18 cellular contexts compared by ENCODE assay signal in genomic region chr7:101927389-101928306, GRCh38.
DNase-seq lines count a peak whose midpoint lies in the region; ATAC-seq, FAIRE-seq and TF ChIP-seq lines count a peak whose summit lies in the region.
"Had no signal": no experiment of that assay in that cellular context is flagged by ENCODE, and none has a peak within 500 bp of the region (broad histone marks: within the 10 kb centered on the region; RNA-seq: fewer than 3 reads in every experiment).

No MANE protein-coding gene starts in this region.

- 89% methylated on average over 24 of the region's 24 CpGs for WGBS in A549 (ENCODE audit: missing lambda C conversion rate)

- H4K20me1 ChIP-seq in Karpas-422 (ENCODE audit: insufficient read depth, low read depth, low read length): no peaks in the 10 kb centered on the region

- peaks cover 48% of the 10 kb centered on the region for H3K36me3 ChIP-seq in Karpas-422 (ENCODE audit: insufficient read depth, low read length)

- H3K27ac Mint-ChIP-seq in glutamatergic neuron (ENCODE audit: unreplicated experiment) (peak overlapping the region; percentile 33), nephron (peak overlapping the region in 2 of 3 experiments; percentile 1 to 11)
- H3K27ac Mint-ChIP-seq: activated CD8-positive, alpha-beta memory T cell treated with anti-CD3 and anti-CD28 coated beads, Interleukin-2, amount 10 ng/mL, durations not matched to agents 7 days and 5 days; activated naive CD8-positive, alpha-beta T cell treated with anti-CD3 and anti-CD28 coated beads, Interleukin-2, amount 50 U/mL, for 24 hours had no signal

- H3K27ac ChIP-seq in A549 (no peak overlapping the region), Karpas-422 (ENCODE audit: low read length) (no peak overlapping the region)
- H3K27ac ChIP-seq: WERI-Rb-1 had no signal

- peaks cover 2% of the 10 kb centered on the region for H3K9me3 Mint-ChIP-seq in glutamatergic neuron (ENCODE audit: unreplicated experiment)
- no peaks in the 10 kb centered on the region for H3K9me3 Mint-ChIP-seq in nephron
- H3K9me3 Mint-ChIP-seq: activated naive CD8-positive, alpha-beta T cell treated with anti-CD3 and anti-CD28 coated beads, Interleukin-2, amount 50 U/mL, for 24 hours had no signal

- DNase-seq in A549 (ENCODE audit: low read depth in 1 of 2, low spot score in 1 of 2): no peak
- DNase-seq in glutamatergic neuron: no peak
- DNase-seq in NK-92 treated with Interleukin-12 subunit alpha and Interleukin-12 subunit beta, amount 100 ng/mL, for 24 hours (lab: John Stamatoyannopoulos, UW): no peak
- no peak for DNase-seq in Karpas-422
- DNase-seq in HT-29 (ENCODE audit: low spot score): no peak
- DNase-seq in SW 1271 (lab: John Stamatoyannopoulos, UW): no peak
- DNase-seq: activated CD8-positive, alpha-beta memory T cell treated with anti-CD3 and anti-CD28 coated beads, Interleukin-2, amount 10 ng/mL, durations not matched to agents 7 days and 5 days; activated naive CD8-positive, alpha-beta T cell treated with anti-CD3 and anti-CD28 coated beads, Interleukin-2, amount 50 U/mL, for 24 hours; Calu3; cortex of kidney; NCI-H1436 treated with DMSO at 0.1 percent for 48 hours; NCI-H524 treated with DMSO at 0.1 percent for 48 hours; SHP77 treated with DMSO at 0.1 percent for 48 hours; WERI-Rb-1 had no signal

- H3K4me1 ChIP-seq in A549 (no peaks in the 10 kb centered on the region), Karpas-422 (ENCODE audit: low read length) (peaks cover 22% of the 10 kb centered on the region)

- no peak overlapping the region for H3K9ac ChIP-seq in Karpas-422 (ENCODE audit: low read length)

- no peaks in the 10 kb centered on the region for H3K36me3 Mint-ChIP-seq in glutamatergic neuron (ENCODE audit: unreplicated experiment)
- H3K36me3 Mint-ChIP-seq in nephron (ENCODE audit: low read depth): peaks cover 34% of the 10 kb centered on the region

- ATAC-seq in A549 (no peak), SK-N-SH treated with all-trans-retinoic acid at 6 μM for 48 hours (no peak)
- ATAC-seq: activated CD8-positive, alpha-beta memory T cell treated with anti-CD3 and anti-CD28 coated beads, Interleukin-2, amount 10 ng/mL, durations not matched to agents 7 days and 5 days; activated naive CD8-positive, alpha-beta T cell treated with anti-CD3 and anti-CD28 coated beads, Interleukin-2, amount 50 U/mL, for 24 hours had no signal

- CTCF ChIA-PET in A549 (lab: Yijun Ruan, JAX): interaction anchor here (0.7 kb wide), 1 partner anchor 71 kb away, joined by 3 read pairs; no protein-coding TSS in a partner anchor

- H3K4me3 ChIP-seq in A549: no peak overlapping the region
- H3K4me3 ChIP-seq in Karpas-422 (ENCODE audit: low read length): no peak overlapping the region

- H3K27me3 ChIP-seq in Karpas-422 (ENCODE audit: low read length): no peaks in the 10 kb centered on the region

- FAIRE-seq in A549 (lab: Jason Lieb, UNC): no peak
- FAIRE-seq: islet of Langerhans had no signal

- peaks cover 23% of the 10 kb centered on the region for H3K9me3 ChIP-seq in A549
- H3K9me3 ChIP-seq in Karpas-422 (ENCODE audit: low read length): no peaks in the 10 kb centered on the region

- no peak for TF ChIP-seq POLR2A in A549 (IDR thresholded peaks at IDR 0.05; ENCODE audit: low read length)

- H3K27me3 Mint-ChIP-seq in glutamatergic neuron (ENCODE audit: unreplicated experiment) (peaks cover 4% of the 10 kb centered on the region), nephron (ENCODE audit: low read depth) (peaks cover 5% of the 10 kb centered on the region)
- H3K27me3 Mint-ChIP-seq: activated CD8-positive, alpha-beta memory T cell treated with anti-CD3 and anti-CD28 coated beads, Interleukin-2, amount 10 ng/mL, durations not matched to agents 7 days and 5 days; activated naive CD8-positive, alpha-beta T cell treated with anti-CD3 and anti-CD28 coated beads, Interleukin-2, amount 50 U/mL, for 24 hours; IgD-negative memory B cell had no signal

- H3K4me3 Mint-ChIP-seq in glutamatergic neuron (ENCODE audit: unreplicated experiment): no peak overlapping the region
- H3K4me3 Mint-ChIP-seq in nephron: no peak overlapping the region
- H3K4me3 Mint-ChIP-seq: activated CD8-positive, alpha-beta memory T cell treated with anti-CD3 and anti-CD28 coated beads, Interleukin-2, amount 10 ng/mL, durations not matched to agents 7 days and 5 days; activated naive CD8-positive, alpha-beta T cell treated with anti-CD3 and anti-CD28 coated beads, Interleukin-2, amount 50 U/mL, for 24 hours; IgD-negative memory B cell had no signal

- POLR2A ChIA-PET in A549 (lab: Yijun Ruan, JAX): no interaction called here

- H3K9me2 ChIP-seq in Karpas-422 (replicated peaks; ENCODE audit: insufficient read depth, low read length): no peaks in the 10 kb centered on the region

- H3K79me2 ChIP-seq in Karpas-422 (ENCODE audit: low read length): peaks cover 90% of the 10 kb centered on the region

- TF ChIP-seq CTCF in A549 (IDR thresholded peaks at IDR 0.05) (no peak), glutamatergic neuron (IDR thresholded peaks at IDR 0.05; ENCODE audit: partially characterized antibody, unreplicated experiment) (no peak), nephron (IDR thresholded peaks at IDR 0.05; ENCODE audit: unreplicated experiment in 3 of 3) (no peak)

- TF ChIP-seq RAD21 in A549 (conservative IDR thresholded peaks at IDR 0.05 in 1 of 2, IDR thresholded peaks at IDR 0.05 in 1 of 2): no peak

- TF ChIP-seq EP300 in A549 (IDR thresholded peaks at IDR 0.05): no peak

- H3K4me1 Mint-ChIP-seq in glutamatergic neuron (ENCODE audit: low read depth, unreplicated experiment): peaks cover 18% of the 10 kb centered on the region
- H3K4me1 Mint-ChIP-seq in nephron: peaks cover 39% of the 10 kb centered on the region

- H2AFZ ChIP-seq in Karpas-422 (ENCODE audit: low read length): no peak overlapping the region

- H3K4me2 ChIP-seq in A549 (no peak overlapping the region), Karpas-422 (ENCODE audit: low read depth, low read length, poor library complexity, severe bottlenecking) (no peak overlapping the region)

TF ChIP-seq in A549, 52 proteins besides CTCF, POLR2A, EP300 and RAD21:
- TF ChIP-seq RARB (CRISPR knock-in tag; IDR thresholded peaks at IDR 0.05): no peak
- TF ChIP-seq CEBPB (IDR thresholded peaks at IDR 0.05): peak; percentile 26 to 67; a peak in 2 of 4 replicates
- TF ChIP-seq, protein P1, sequence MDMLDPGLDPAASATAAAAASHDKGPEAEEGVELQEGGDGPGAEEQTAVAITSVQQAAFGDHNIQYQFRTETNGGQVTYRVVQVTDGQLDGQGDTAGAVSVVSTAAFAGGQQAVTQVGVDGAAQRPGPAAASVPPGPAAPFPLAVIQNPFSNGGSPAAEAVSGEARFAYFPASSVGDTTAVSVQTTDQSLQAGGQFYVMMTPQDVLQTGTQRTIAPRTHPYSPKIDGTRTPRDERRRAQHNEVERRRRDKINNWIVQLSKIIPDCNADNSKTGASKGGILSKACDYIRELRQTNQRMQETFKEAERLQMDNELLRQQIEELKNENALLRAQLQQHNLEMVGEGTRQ (IDR thresholded peaks at IDR 0.05): no peak
- TF ChIP-seq, protein P2, sequence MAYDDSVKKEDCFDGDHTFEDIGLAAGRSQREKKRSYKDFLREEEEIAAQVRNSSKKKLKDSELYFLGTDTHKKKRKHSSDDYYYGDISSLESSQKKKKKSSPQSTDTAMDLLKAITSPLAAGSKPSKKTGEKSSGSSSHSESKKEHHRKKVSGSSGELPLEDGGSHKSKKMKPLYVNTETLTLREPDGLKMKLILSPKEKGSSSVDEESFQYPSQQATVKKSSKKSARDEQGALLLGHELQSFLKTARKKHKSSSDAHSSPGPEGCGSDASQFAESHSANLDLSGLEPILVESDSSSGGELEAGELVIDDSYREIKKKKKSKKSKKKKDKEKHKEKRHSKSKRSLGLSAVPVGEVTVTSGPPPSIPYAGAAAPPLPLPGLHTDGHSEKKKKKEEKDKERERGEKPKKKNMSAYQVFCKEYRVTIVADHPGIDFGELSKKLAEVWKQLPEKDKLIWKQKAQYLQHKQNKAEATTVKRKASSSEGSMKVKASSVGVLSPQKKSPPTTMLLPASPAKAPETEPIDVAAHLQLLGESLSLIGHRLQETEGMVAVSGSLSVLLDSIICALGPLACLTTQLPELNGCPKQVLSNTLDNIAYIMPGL (CRISPR knock-in tag; IDR thresholded peaks at IDR 0.05; ENCODE audit: borderline replicate concordance): no peak
- no peak for TF ChIP-seq HOXA7 (CRISPR knock-in tag; IDR thresholded peaks at IDR 0.05)
- no peak for TF ChIP-seq TFCP2L1 (CRISPR knock-in tag; IDR thresholded peaks at IDR 0.05)
- TF ChIP-seq RCOR1 (IDR thresholded peaks at IDR 0.05; ENCODE audit: low read depth, low read length): no peak

TF ChIP-seq in SK-N-SH treated with all-trans-retinoic acid at 6 μM for 48 hours, 23 proteins besides CTCF, POLR2A, EP300 and RAD21 (continues in another document):
- TF ChIP-seq ZNF70 (CRISPR knock-in tag; IDR thresholded peaks at IDR 0.05) (no peak), SNAI2 (CRISPR knock-in tag; IDR thresholded peaks at IDR 0.05) (no peak), TCF4 (CRISPR knock-in tag; IDR thresholded peaks at IDR 0.05; ENCODE audit: borderline replicate concordance) (no peak), ZNF8 (CRISPR knock-in tag; IDR thresholded peaks at IDR 0.05) (no peak), ARNTL (CRISPR knock-in tag; IDR thresholded peaks at IDR 0.05; ENCODE audit: borderline replicate concordance, low read depth) (no peak), ZC3H10 (CRISPR knock-in tag; IDR thresholded peaks at IDR 0.05) (no peak)
- TF ChIP-seq, protein P3, sequence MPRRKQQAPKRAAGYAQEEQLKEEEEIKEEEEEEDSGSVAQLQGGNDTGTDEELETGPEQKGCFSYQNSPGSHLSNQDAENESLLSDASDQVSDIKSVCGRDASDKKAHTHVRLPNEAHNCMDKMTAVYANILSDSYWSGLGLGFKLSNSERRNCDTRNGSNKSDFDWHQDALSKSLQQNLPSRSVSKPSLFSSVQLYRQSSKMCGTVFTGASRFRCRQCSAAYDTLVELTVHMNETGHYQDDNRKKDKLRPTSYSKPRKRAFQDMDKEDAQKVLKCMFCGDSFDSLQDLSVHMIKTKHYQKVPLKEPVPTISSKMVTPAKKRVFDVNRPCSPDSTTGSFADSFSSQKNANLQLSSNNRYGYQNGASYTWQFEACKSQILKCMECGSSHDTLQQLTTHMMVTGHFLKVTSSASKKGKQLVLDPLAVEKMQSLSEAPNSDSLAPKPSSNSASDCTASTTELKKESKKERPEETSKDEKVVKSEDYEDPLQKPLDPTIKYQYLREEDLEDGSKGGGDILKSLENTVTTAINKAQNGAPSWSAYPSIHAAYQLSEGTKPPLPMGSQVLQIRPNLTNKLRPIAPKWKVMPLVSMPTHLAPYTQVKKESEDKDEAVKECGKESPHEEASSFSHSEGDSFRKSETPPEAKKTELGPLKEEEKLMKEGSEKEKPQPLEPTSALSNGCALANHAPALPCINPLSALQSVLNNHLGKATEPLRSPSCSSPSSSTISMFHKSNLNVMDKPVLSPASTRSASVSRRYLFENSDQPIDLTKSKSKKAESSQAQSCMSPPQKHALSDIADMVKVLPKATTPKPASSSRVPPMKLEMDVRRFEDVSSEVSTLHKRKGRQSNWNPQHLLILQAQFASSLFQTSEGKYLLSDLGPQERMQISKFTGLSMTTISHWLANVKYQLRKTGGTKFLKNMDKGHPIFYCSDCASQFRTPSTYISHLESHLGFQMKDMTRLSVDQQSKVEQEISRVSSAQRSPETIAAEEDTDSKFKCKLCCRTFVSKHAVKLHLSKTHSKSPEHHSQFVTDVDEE (CRISPR knock-in tag; IDR thresholded peaks at IDR 0.05): 0 out of 2 replicates have a peak, but pooled peaks have one; percentile 23
